Comparison of ENCODE assay signal across 8 cellular contexts in genomic region chr3:160003520-160004128, GRCh38. TPM values are rescaled to one million over a fixed set of nuclear protein-coding genes. Genes with fewer than 3 reads are reported as not detected.
DNase-seq lines count a peak whose midpoint lies in the region; ATAC-seq and TF ChIP-seq lines count a peak whose summit lies in the region.

No MANE protein-coding gene starts in this region.

- H3F3A ChIP-seq in MM.1S (ENCODE audit: insufficient read depth, low read length): no peaks in the 10 kb centered on the region

- TF ChIP-seq CTCF in MM.1S (IDR thresholded peaks at IDR 0.05; ENCODE audit: low read length): peak; percentile 92

- no peaks in the 10 kb centered on the region for H3K27me3 ChIP-seq in MM.1S (replicated peaks; ENCODE audit: insufficient read depth, low read length)

- H3K4me3 Mint-ChIP-seq in T-cell: no peak overlapping the region
- no peak overlapping the region for H3K4me3 Mint-ChIP-seq in effector memory CD8-positive, alpha-beta T cell

- H3K9me2 ChIP-seq in MM.1S (replicated peaks; ENCODE audit: insufficient read depth, low read length): no peaks in the 10 kb centered on the region

- H2AFZ ChIP-seq in MM.1S (ENCODE audit: low read length): no peak overlapping the region

- peaks cover 20% of the 10 kb centered on the region for H3K4me1 ChIP-seq in MM.1S (ENCODE audit: low read length)

- POLR2A ChIA-PET in T-cell (lab: Charles Lee): interaction anchor here in 1 of 2 donors (0.6 to 0.7 kb wide), 2 partner anchors 129 to 1921 kb away, joined by 5 to 8 read pairs; no protein-coding TSS in a partner anchor

- H3K36me3 Mint-ChIP-seq in T-cell: no peaks in the 10 kb centered on the region
- no peaks in the 10 kb centered on the region for H3K36me3 Mint-ChIP-seq in effector memory CD8-positive, alpha-beta T cell (ENCODE audit: insufficient read depth)

- H3K36me3 ChIP-seq in MM.1S (replicated peaks; ENCODE audit: insufficient read depth, low read length): no peaks in the 10 kb centered on the region

- H3K4me3 ChIP-seq in MM.1S (ENCODE audit: low read length): no peak overlapping the region

- no peaks in the 10 kb centered on the region for H4K20me1 ChIP-seq in MM.1S (ENCODE audit: insufficient read depth, low read length)

- H3K9ac ChIP-seq in MM.1S (ENCODE audit: low read length): no peak overlapping the region

- no peaks in the 10 kb centered on the region for H3K4me1 Mint-ChIP-seq in T-cell
- H3K4me1 Mint-ChIP-seq in effector memory CD8-positive, alpha-beta T cell (ENCODE audit: low read depth in 2 of 2): no peaks in the 10 kb centered on the region

- CTCF ChIA-PET in T-cell (lab: Charles Lee): interaction anchor here (0.7 to 4.6 kb wide), 9 partner anchors 8 to 119 kb away, joined by 3 to 28 read pairs (median 3); partner anchors contain the start of gene IL12A (in 2 of the 2)

- H3K9me3 ChIP-seq in MM.1S (replicated peaks; ENCODE audit: insufficient read depth, low read length): no peaks in the 10 kb centered on the region

- H3K9me3 Mint-ChIP-seq in T-cell: no peaks in the 10 kb centered on the region
- H3K9me3 Mint-ChIP-seq in effector memory CD8-positive, alpha-beta T cell: no peaks in the 10 kb centered on the region

- no peak overlapping the region for H3K4me2 ChIP-seq in MM.1S (ENCODE audit: low read depth, low read length)

- DNase-seq in AG20443 (ENCODE audit: low spot score) (peak; percentile 62), MM.1S (peak; percentile 79), T-cell (peak in 10 of 34 experiments; percentile 7 to 24 (median 16)), mucosa of gallbladder (ENCODE audit: low spot score) (peak; percentile 16), NCI-H187 (lab: John Stamatoyannopoulos, UW) (no peak)
- peak in 2 of 3 experiments; percentile 10 to 23 for DNase-seq in effector memory CD8-positive, alpha-beta T cell

- H3K27ac ChIP-seq in MM.1S (ENCODE audit: low read length): no peak overlapping the region

- ATAC-seq in GM18498 (IDR thresholded peaks at IDR 0.05; ENCODE audit: unreplicated experiment): peak; percentile 92
- peak; percentile 76 for ATAC-seq in HG02610 (IDR thresholded peaks at IDR 0.05; ENCODE audit: unreplicated experiment)
- peak; percentile 27 to 48 (median 38) for ATAC-seq in T-cell (replicated peaks in 1 of 4)
- ATAC-seq in effector memory CD8-positive, alpha-beta T cell (replicated peaks): peak; percentile 61

- no peaks in the 10 kb centered on the region for H3K79me2 ChIP-seq in MM.1S (ENCODE audit: low read length)

- H3K27ac Mint-ChIP-seq in T-cell: no peak overlapping the region
- H3K27ac Mint-ChIP-seq in effector memory CD8-positive, alpha-beta T cell: no peak overlapping the region

- no peaks in the 10 kb centered on the region for H3K27me3 Mint-ChIP-seq in T-cell
- H3K27me3 Mint-ChIP-seq in effector memory CD8-positive, alpha-beta T cell: no peaks in the 10 kb centered on the region

RNA-seq across cellular contexts. Expression of gene IL12A, which starts 15.0 kb away (rescaled TPM):
- total RNA-seq in T-cell (1 to 10 TPM in 2 of 5 donors, under 1 TPM in 3; 0.57 to 3.1 (median 0.69) TPM), mucosa of gallbladder (0.14 TPM)

Comparison
In these comparisons a context has a peak if more than half of its experiments do, and no peak if none do; other contexts are left out.
1. DNase-seq: peak in AG20443 (single experiment), MM.1S (single experiment), effector memory CD8-positive, alpha-beta T cell (2 of 3) and mucosa of gallbladder (single experiment); none in NCI-H187 (0 of 2).
2. ATAC-seq: peak in every context shown above with its lines; median percentile 92 in GM18498; 76 in HG02610; 61 in effector memory CD8-positive, alpha-beta T cell; 38 in T-cell.